ENCODE assay signal across 2 cellular contexts in genomic region chr16:26740771-26741170, GRCh38.
TF ChIP-seq lines count a peak whose summit lies in the region.

No MANE protein-coding gene starts in this region.

TF ChIP-seq in GM23338, 12 proteins besides CTCF, POLR2A, EP300 and RAD21 (continued from another document):
- TF ChIP-seq EZH2phosphoT487 (IDR thresholded peaks at IDR 0.05; ENCODE audit: unreplicated experiment): no peak
- no peak for TF ChIP-seq ETS1 (IDR thresholded peaks at IDR 0.05)
- TF ChIP-seq EZH2 (IDR thresholded peaks at IDR 0.05; ENCODE audit: low read depth, unreplicated experiment): no peak
- TF ChIP-seq NANOG (IDR thresholded peaks at IDR 0.05; ENCODE audit: borderline replicate concordance): no peak
- TF ChIP-seq JUNB (IDR thresholded peaks at IDR 0.05; ENCODE audit: unreplicated experiment): no peak
- TF ChIP-seq CREB1 (CRISPR knock-in tag; IDR thresholded peaks at IDR 0.05; ENCODE audit: low read depth): no peak
- no peak for TF ChIP-seq ZNF114 (CRISPR knock-in tag; IDR thresholded peaks at IDR 0.05)
- no peak for TF ChIP-seq ZNF462 (CRISPR knock-in tag; IDR thresholded peaks at IDR 0.05)
- TF ChIP-seq POLR2AphosphoS5 (IDR thresholded peaks at IDR 0.05; ENCODE audit: low read depth): no peak
- no peak for TF ChIP-seq REST (IDR thresholded peaks at IDR 0.05; ENCODE audit: unreplicated experiment)

TF ChIP-seq in H1, 55 proteins besides CTCF, POLR2A, EP300 and RAD21 (continued from another document):
- no peak for TF ChIP-seq EZH2 (IDR thresholded peaks at IDR 0.05; ENCODE audit: low read depth, low read length, severe bottlenecking)
- no peak for TF ChIP-seq SP2 (IDR thresholded peaks at IDR 0.05; ENCODE audit: low read length)
